In the genomic region with DNA sequence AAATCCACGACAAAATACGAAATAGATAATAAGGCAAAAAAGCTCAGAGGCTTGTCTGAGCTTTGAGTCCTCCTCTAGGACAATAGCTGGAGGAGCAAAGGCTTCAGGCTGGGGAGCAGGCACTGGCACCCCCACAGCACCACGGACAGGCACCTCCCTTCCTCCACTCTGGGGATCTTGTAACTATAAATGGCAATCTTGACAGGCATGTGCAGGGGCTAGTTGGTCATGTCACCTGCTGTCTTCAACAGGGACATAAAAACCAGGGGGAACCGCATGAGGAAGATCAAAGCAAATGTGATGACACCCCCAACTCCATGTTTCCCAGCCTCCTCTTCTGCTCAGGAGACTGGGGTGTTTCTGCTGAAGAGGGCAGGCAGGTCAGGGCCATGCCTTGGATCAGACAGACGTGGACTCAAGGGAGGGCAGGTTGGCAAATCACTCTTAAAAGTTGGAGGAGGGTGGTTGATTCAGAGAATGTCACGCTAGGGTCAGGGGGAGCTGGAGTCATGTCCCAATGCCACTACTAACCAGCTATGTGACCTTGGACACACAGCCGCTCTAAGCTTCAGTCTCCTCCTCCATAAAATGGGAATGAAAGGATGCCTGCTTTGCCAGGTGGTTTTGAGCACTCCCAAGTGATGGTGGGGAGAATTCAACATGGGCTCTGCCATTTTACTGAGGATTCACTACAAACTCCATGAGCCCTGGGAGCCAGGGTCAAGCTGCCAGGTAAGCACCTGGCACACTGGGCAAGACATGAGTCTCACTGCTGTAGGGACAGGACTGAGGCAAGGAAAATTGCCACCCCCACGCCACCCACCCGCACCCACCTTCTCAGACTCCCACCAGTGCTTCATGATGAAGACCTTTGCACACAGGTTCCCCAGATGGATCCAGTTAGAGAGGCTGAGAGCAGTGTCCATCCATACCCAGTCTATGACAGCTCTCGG, we compare ENCODE assay signal across 1 cellular context.
TF ChIP-seq lines count a peak whose summit lies in the region.

No MANE protein-coding gene starts in this region.

TF ChIP-seq in HepG2, 621 proteins besides CTCF, POLR2A, EP300 and RAD21:
- TF ChIP-seq GTF3A (CRISPR knock-in tag; conservative IDR thresholded peaks at IDR 0.05) (no peak), ZNF75D (CRISPR knock-in tag; IDR thresholded peaks at IDR 0.05; ENCODE audit: borderline replicate concordance) (no peak), ZNF256 (CRISPR knock-in tag; conservative IDR thresholded peaks at IDR 0.05) (no peak), IKZF4 (CRISPR knock-in tag; IDR thresholded peaks at IDR 0.05; ENCODE audit: borderline replicate concordance, low read depth, not compliant biosample characterization) (no peak), ZNF605 (CRISPR knock-in tag; IDR thresholded peaks at IDR 0.05) (no peak), TMF1 (CRISPR knock-in tag; IDR thresholded peaks at IDR 0.05; ENCODE audit: low read depth) (no peak), SALL2 (CRISPR knock-in tag; IDR thresholded peaks at IDR 0.05) (no peak), ZNF30 (CRISPR knock-in tag; IDR thresholded peaks at IDR 0.05) (no peak), SMARCC2 (IDR thresholded peaks at IDR 0.05) (no peak), NBN (conservative IDR thresholded peaks at IDR 0.05) (no peak), ZNF652 (CRISPR knock-in tag; IDR thresholded peaks at IDR 0.05; ENCODE audit: borderline replicate concordance, low read depth) (no peak), ZNF746 (CRISPR knock-in tag; IDR thresholded peaks at IDR 0.05) (no peak), ZFP36L2 (CRISPR knock-in tag; IDR thresholded peaks at IDR 0.05) (no peak)
- TF ChIP-seq, protein P1, sequence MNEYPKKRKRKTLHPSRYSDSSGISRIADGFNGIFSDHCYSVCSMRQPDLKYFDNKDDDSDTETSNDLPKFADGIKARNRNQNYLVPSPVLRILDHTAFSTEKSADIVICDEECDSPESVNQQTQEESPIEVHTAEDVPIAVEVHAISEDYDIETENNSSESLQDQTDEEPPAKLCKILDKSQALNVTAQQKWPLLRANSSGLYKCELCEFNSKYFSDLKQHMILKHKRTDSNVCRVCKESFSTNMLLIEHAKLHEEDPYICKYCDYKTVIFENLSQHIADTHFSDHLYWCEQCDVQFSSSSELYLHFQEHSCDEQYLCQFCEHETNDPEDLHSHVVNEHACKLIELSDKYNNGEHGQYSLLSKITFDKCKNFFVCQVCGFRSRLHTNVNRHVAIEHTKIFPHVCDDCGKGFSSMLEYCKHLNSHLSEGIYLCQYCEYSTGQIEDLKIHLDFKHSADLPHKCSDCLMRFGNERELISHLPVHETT (CRISPR knock-in tag; conservative IDR thresholded peaks at IDR 0.05), result no peak
- TF ChIP-seq, protein P2, sequence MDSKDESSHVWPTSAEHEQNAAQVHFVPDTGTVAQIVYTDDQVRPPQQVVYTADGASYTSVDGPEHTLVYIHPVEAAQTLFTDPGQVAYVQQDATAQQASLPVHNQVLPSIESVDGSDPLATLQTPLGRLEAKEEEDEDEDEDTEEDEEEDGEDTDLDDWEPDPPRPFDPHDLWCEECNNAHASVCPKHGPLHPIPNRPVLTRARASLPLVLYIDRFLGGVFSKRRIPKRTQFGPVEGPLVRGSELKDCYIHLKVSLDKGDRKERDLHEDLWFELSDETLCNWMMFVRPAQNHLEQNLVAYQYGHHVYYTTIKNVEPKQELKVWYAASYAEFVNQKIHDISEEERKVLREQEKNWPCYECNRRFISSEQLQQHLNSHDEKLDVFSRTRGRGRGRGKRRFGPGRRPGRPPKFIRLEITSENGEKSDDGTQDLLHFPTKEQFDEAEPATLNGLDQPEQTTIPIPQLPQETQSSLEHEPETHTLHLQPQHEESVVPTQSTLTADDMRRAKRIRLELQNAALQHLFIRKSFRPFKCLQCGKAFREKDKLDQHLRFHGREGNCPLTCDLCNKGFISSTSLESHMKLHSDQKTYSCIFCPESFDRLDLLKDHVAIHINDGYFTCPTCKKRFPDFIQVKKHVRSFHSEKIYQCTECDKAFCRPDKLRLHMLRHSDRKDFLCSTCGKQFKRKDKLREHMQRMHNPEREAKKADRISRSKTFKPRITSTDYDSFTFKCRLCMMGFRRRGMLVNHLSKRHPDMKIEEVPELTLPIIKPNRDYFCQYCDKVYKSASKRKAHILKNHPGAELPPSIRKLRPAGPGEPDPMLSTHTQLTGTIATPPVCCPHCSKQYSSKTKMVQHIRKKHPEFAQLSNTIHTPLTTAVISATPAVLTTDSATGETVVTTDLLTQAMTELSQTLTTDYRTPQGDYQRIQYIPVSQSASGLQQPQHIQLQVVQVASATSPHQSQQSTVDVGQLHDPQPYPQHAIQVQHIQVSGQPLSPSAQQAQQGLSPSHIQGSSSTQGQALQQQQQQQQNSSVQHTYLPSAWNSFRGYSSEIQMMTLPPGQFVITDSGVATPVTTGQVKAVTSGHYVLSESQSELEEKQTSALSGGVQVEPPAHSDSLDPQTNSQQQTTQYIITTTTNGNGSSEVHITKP (CRISPR knock-in tag; IDR thresholded peaks at IDR 0.05; ENCODE audit: low read depth), result no peak
- TF ChIP-seq, protein P3, sequence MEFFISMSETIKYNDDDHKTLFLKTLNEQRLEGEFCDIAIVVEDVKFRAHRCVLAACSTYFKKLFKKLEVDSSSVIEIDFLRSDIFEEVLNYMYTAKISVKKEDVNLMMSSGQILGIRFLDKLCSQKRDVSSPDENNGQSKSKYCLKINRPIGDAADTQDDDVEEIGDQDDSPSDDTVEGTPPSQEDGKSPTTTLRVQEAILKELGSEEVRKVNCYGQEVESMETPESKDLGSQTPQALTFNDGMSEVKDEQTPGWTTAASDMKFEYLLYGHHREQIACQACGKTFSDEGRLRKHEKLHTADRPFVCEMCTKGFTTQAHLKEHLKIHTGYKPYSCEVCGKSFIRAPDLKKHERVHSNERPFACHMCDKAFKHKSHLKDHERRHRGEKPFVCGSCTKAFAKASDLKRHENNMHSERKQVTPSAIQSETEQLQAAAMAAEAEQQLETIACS (CRISPR knock-in tag; IDR thresholded peaks at IDR 0.05), result no peak
- TF ChIP-seq, protein P4, sequence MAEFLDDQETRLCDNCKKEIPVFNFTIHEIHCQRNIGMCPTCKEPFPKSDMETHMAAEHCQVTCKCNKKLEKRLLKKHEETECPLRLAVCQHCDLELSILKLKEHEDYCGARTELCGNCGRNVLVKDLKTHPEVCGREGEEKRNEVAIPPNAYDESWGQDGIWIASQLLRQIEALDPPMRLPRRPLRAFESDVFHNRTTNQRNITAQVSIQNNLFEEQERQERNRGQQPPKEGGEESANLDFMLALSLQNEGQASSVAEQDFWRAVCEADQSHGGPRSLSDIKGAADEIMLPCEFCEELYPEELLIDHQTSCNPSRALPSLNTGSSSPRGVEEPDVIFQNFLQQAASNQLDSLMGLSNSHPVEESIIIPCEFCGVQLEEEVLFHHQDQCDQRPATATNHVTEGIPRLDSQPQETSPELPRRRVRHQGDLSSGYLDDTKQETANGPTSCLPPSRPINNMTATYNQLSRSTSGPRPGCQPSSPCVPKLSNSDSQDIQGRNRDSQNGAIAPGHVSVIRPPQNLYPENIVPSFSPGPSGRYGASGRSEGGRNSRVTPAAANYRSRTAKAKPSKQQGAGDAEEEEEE (CRISPR knock-in tag; IDR thresholded peaks at IDR 0.05; ENCODE audit: borderline replicate concordance), result no peak
- TF ChIP-seq, protein P5, sequence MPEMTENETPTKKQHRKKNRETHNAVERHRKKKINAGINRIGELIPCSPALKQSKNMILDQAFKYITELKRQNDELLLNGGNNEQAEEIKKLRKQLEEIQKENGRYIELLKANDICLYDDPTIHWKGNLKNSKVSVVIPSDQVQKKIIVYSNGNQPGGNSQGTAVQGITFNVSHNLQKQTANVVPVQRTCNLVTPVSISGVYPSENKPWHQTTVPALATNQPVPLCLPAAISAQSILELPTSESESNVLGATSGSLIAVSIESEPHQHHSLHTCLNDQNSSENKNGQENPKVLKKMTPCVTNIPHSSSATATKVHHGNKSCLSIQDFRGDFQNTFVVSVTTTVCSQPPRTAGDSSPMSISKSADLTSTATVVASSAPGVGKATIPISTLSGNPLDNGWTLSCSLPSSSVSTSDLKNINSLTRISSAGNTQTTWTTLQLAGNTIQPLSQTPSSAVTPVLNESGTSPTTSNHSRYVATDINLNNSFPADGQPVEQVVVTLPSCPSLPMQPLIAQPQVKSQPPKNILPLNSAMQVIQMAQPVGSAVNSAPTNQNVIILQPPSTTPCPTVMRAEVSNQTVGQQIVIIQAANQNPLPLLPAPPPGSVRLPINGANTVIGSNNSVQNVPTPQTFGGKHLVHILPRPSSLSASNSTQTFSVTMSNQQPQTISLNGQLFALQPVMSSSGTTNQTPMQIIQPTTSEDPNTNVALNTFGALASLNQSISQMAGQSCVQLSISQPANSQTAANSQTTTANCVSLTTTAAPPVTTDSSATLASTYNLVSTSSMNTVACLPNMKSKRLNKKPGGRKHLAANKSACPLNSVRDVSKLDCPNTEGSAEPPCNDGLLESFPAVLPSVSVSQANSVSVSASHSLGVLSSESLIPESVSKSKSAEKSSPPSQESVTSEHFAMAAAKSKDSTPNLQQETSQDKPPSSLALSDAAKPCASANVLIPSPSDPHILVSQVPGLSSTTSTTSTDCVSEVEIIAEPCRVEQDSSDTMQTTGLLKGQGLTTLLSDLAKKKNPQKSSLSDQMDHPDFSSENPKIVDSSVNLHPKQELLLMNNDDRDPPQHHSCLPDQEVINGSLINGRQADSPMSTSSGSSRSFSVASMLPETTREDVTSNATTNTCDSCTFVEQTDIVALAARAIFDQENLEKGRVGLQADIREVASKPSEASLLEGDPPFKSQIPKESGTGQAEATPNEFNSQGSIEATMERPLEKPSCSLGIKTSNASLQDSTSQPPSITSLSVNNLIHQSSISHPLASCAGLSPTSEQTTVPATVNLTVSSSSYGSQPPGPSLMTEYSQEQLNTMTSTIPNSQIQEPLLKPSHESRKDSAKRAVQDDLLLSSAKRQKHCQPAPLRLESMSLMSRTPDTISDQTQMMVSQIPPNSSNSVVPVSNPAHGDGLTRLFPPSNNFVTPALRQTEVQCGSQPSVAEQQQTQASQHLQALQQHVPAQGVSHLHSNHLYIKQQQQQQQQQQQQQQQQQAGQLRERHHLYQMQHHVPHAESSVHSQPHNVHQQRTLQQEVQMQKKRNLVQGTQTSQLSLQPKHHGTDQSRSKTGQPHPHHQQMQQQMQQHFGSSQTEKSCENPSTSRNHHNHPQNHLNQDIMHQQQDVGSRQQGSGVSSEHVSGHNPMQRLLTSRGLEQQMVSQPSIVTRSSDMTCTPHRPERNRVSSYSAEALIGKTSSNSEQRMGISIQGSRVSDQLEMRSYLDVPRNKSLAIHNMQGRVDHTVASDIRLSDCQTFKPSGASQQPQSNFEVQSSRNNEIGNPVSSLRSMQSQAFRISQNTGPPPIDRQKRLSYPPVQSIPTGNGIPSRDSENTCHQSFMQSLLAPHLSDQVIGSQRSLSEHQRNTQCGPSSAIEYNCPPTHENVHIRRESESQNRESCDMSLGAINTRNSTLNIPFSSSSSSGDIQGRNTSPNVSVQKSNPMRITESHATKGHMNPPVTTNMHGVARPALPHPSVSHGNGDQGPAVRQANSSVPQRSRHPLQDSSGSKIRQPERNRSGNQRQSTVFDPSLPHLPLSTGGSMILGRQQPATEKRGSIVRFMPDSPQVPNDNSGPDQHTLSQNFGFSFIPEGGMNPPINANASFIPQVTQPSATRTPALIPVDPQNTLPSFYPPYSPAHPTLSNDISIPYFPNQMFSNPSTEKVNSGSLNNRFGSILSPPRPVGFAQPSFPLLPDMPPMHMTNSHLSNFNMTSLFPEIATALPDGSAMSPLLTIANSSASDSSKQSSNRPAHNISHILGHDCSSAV (CRISPR knock-in tag; IDR thresholded peaks at IDR 0.05; ENCODE audit: borderline replicate concordance), result no peak
